8 cellular contexts compared by ENCODE assay signal in genomic region chr20:22734946-22735647, GRCh38.
A peak's percentile ranks its signal among the peaks of the same experiment; 100 is the strongest.
DNase-seq lines count a peak whose midpoint lies in the region; TF ChIP-seq lines count a peak whose summit lies in the region.
"Not testable (repeated sequence)": the region's sequence is repeated elsewhere in the genome, so short reads cannot be mapped to it uniquely, and the experiment has no call there.

No MANE protein-coding gene starts in this region.

- H3K27me3 ChIP-seq in Karpas-422 (ENCODE audit: low read length); trophoblast cell (ENCODE audit: insufficient read depth, low read length): not testable (repeated sequence)

- not testable (repeated sequence) for H4K91ac ChIP-seq in trophoblast cell (ENCODE audit: low read depth, low read length)

- no CpG with 5 or more reads among the region's 9 CpGs for WGBS in trophoblast cell (ENCODE audit: extremely low coverage, insufficient coverage, insufficient read length)

- H3K23ac ChIP-seq in trophoblast cell (ENCODE audit: low read length), result not testable (repeated sequence)

- H3K9me2 ChIP-seq in Karpas-422 (replicated peaks; ENCODE audit: insufficient read depth, low read length), result not testable (repeated sequence)

- H3K9ac ChIP-seq in Karpas-422 (ENCODE audit: low read length); trophoblast cell (ENCODE audit: low read length): not testable (repeated sequence)

- not testable (repeated sequence) for H4K8ac ChIP-seq in trophoblast cell (ENCODE audit: low read depth, low read length)

- TF ChIP-seq CTCF in AG09319 (IDR thresholded peaks at IDR 0.05; ENCODE audit: low read depth, low read length), result peak; percentile 32
- TF ChIP-seq CTCF in GM10248 (IDR thresholded peaks at IDR 0.05; ENCODE audit: control extremely low read depth, extremely low read depth, low read depth, missing control alignments), result peak; percentile 9
- TF ChIP-seq CTCF in chondrocyte (IDR thresholded peaks at IDR 0.05), result peak; percentile 67

- not testable (repeated sequence) for H3K9me3 Mint-ChIP-seq in chondrocyte (ENCODE audit: low read depth)

- POLR2A ChIA-PET in GM10248 (lab: Yijun Ruan, JAX), result not testable (repeated sequence)

- H3K27me3 Mint-ChIP-seq in chondrocyte (ENCODE audit: low read depth), result not testable (repeated sequence)

- H2AFZ ChIP-seq in Karpas-422 (ENCODE audit: low read length); trophoblast cell (ENCODE audit: insufficient read depth, low read length, poor library complexity): not testable (repeated sequence)

- H3K27ac Mint-ChIP-seq in chondrocyte (ENCODE audit: unreplicated experiment), result not testable (repeated sequence)

- not testable (repeated sequence) for H3K36me3 Mint-ChIP-seq in chondrocyte (ENCODE audit: low read depth)

- H3K4me1 ChIP-seq in Karpas-422 (ENCODE audit: low read length); trophoblast cell (ENCODE audit: control insufficient read depth in 1 of 2, insufficient read depth in 2 of 2, low read length in 2 of 2): not testable (repeated sequence)

- H3K4me1 Mint-ChIP-seq in chondrocyte (ENCODE audit: low read depth), result not testable (repeated sequence)

- H3K4me3 ChIP-seq in Karpas-422 (ENCODE audit: low read length); trophoblast cell (ENCODE audit: low read depth, low read length): not testable (repeated sequence)

- not testable (repeated sequence) for H3K36me3 ChIP-seq in Karpas-422 (ENCODE audit: insufficient read depth, low read length); trophoblast cell (ENCODE audit: control insufficient read depth in 1 of 2, insufficient read depth in 2 of 2, low read length in 2 of 2)

- DNase-seq in AG09319 (ENCODE audit: extremely low read depth, low read depth); GM10248 (ENCODE audit: extremely low spot score); chondrocyte (ENCODE audit: low spot score): not testable (repeated sequence)
- DNase-seq in Karpas-422, result peak; percentile 81
- peak; percentile 19 to 59 for DNase-seq in NCI-H526 (lab: John Stamatoyannopoulos, UW)
- DNase-seq in SKM-1 treated with dmso at 0.1 percent for 144 hours (lab: John Stamatoyannopoulos, UW; ENCODE audit: unreplicated experiment), result peak; percentile 19
- DNase-seq in iPS DF 4.7 (ENCODE audit: extremely low read depth, low spot score), result peak; percentile 9
- DNase-seq in trophoblast cell, result peak; percentile 38 to 65

- not testable (repeated sequence) for H4K12ac ChIP-seq in trophoblast cell (ENCODE audit: low read depth, low read length)

- H2AK5ac ChIP-seq in trophoblast cell (ENCODE audit: low read length), result not testable (repeated sequence)

- H2BK12ac ChIP-seq in trophoblast cell (ENCODE audit: low read length), result not testable (repeated sequence)

- not testable (repeated sequence) for H3K4ac ChIP-seq in trophoblast cell (ENCODE audit: low read depth, low read length)

- H2BK5ac ChIP-seq in trophoblast cell (ENCODE audit: low read depth, low read length, poor library complexity), result not testable (repeated sequence)

- H3K79me2 ChIP-seq in Karpas-422 (ENCODE audit: low read length); trophoblast cell (ENCODE audit: control insufficient read depth, insufficient read depth, low read length, poor library complexity): not testable (repeated sequence)

- not testable (repeated sequence) for H3K4me3 Mint-ChIP-seq in chondrocyte (ENCODE audit: unreplicated experiment)

- not testable (repeated sequence) for H3K27ac ChIP-seq in Karpas-422 (ENCODE audit: low read length); trophoblast cell (ENCODE audit: low read depth, low read length)

- not testable (repeated sequence) for H3K79me1 ChIP-seq in trophoblast cell (ENCODE audit: low read length)

- peak overlapping the region; percentile 15 for H3K4me2 ChIP-seq in Karpas-422 (ENCODE audit: low read depth, low read length, poor library complexity, severe bottlenecking)
- H3K4me2 ChIP-seq in trophoblast cell (ENCODE audit: low read length), result not testable (repeated sequence)

- not testable (repeated sequence) for H3K14ac ChIP-seq in trophoblast cell (ENCODE audit: low read length)

- CTCF ChIA-PET in GM10248 (lab: Yijun Ruan, JAX), result interaction anchor here (0.9 to 1.8 kb wide), 4 partner anchors 14 to 48 kb away, joined by 3 read pairs; no protein-coding TSS in a partner anchor

- H4K20me1 ChIP-seq in Karpas-422 (ENCODE audit: insufficient read depth, low read depth, low read length), result not testable (repeated sequence)

- not testable (repeated sequence) for H3K9me3 ChIP-seq in Karpas-422 (ENCODE audit: low read length); trophoblast cell (ENCODE audit: insufficient read depth, low read depth, low read length)

- not testable (repeated sequence) for H2BK120ac ChIP-seq in trophoblast cell (ENCODE audit: insufficient read depth, low read length, poor library complexity)

- not testable (repeated sequence) for H3K18ac ChIP-seq in trophoblast cell (ENCODE audit: low read length)

Comparison
In these comparisons a context has a peak if more than half of its experiments do, and no peak if none do; other contexts are left out.
1. CTCF ChIP-seq: peak in every context shown above with its lines; median percentile 67 in chondrocyte; 32 in AG09319; 9 in GM10248.